In the genomic region with DNA sequence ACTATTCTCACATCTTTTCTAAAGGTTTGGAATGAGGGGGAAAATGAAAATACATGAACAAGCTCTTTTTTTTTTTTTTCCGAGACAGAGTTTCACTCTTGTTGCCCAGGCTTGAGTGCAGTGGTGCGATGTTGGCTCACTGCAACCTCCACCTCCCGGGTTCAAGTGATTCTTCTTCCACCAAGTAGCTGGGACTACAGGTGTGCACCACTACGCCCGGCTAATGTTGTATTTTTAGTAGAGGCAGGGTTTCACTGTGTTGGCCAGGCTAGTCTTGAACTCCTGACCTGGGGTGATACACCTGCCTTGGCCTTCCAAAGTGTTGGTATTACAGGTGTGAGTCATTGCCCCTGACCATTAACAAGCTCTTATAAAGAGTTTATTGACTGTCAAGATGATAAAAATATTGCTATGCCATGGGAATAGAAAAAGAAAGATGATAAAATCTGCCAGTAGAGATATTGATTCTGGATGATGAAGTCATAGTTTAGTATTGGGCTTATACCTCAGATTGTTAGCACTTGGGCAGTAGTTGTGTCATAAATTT, we compare ENCODE assay signal across 27 cellular contexts. TPM values are rescaled to one million over a fixed set of nuclear protein-coding genes. Genes with fewer than 3 reads are reported as not detected.
DNase-seq lines count a peak whose midpoint lies in the region; ATAC-seq, FAIRE-seq and TF ChIP-seq lines count a peak whose summit lies in the region.
"Had no signal": no experiment of that assay in that cellular context is flagged by ENCODE, and none has a peak within 500 bp of the region (broad histone marks: within the 10 kb centered on the region; RNA-seq: fewer than 3 reads in every experiment).

No MANE protein-coding gene starts in this region.

- peak overlapping the region; percentile 7 for H3K27ac Mint-ChIP-seq in activated T-cell treated with anti-CD3 and anti-CD28 coated beads, Interleukin-2, amount 50 U/mL, for 72 hours
- H3K27ac Mint-ChIP-seq in activated naive CD8-positive, alpha-beta T cell treated with anti-CD3 and anti-CD28 coated beads for 36 hours: peak overlapping the region; percentile 13
- H3K27ac Mint-ChIP-seq: GM23338, H9 had no signal

- no peak overlapping the region for H3K4me3 ChIP-seq in LNCaP clone FGC (ENCODE audit: low read depth, low read length)
- H3K4me3 ChIP-seq in small intestine (ENCODE audit: low read depth in 1 of 2, low read length in 2 of 2): no peak overlapping the region
- H3K4me3 ChIP-seq: BLaER1, GM23338 had no signal

- H3K36me3 ChIP-seq in small intestine (ENCODE audit: control insufficient read depth in 2 of 2, insufficient read depth in 2 of 2, low read length in 2 of 2): peaks cover 14% of the 10 kb centered on the region in 2 donors

- no peaks in the 10 kb centered on the region for H3K9me3 Mint-ChIP-seq in activated T-cell treated with anti-CD3 and anti-CD28 coated beads, Interleukin-2, amount 50 U/mL, for 72 hours
- no peaks in the 10 kb centered on the region for H3K9me3 Mint-ChIP-seq in activated naive CD8-positive, alpha-beta T cell treated with anti-CD3 and anti-CD28 coated beads for 36 hours
- H3K9me3 Mint-ChIP-seq: GM23338, H9 had no signal

- no peaks in the 10 kb centered on the region for H3K27me3 Mint-ChIP-seq in activated T-cell treated with anti-CD3 and anti-CD28 coated beads, Interleukin-2, amount 50 U/mL, for 72 hours (ENCODE audit: low read depth)
- H3K27me3 Mint-ChIP-seq in activated naive CD8-positive, alpha-beta T cell treated with anti-CD3 and anti-CD28 coated beads for 36 hours: no peaks in the 10 kb centered on the region
- H3K27me3 Mint-ChIP-seq: CD4-positive, CD25-positive, alpha-beta regulatory T cell had no signal

- ATAC-seq in activated T-cell treated with anti-CD3 and anti-CD28 coated beads, Interleukin-2, amount 50 U/mL, for 72 hours (replicated peaks in 1 of 2): no peak
- ATAC-seq: GM23338, Panc1 had no signal

- no peaks in the 10 kb centered on the region for H3K4me1 ChIP-seq in small intestine (ENCODE audit: control insufficient read depth in 2 of 2, insufficient read depth in 1 of 2, low read depth in 1 of 2, low read length in 1 of 2)
- H3K4me1 ChIP-seq: BLaER1 had no signal

- H3K9me3 ChIP-seq in small intestine (ENCODE audit: control insufficient read depth, low read depth): no peaks in the 10 kb centered on the region
- H3K9me3 ChIP-seq: BLaER1 had no signal

- peaks cover 41% of the 10 kb centered on the region for H3K4me1 Mint-ChIP-seq in activated T-cell treated with anti-CD3 and anti-CD28 coated beads, Interleukin-2, amount 50 U/mL, for 72 hours (ENCODE audit: low read depth)
- peaks cover 28% of the 10 kb centered on the region for H3K4me1 Mint-ChIP-seq in activated naive CD8-positive, alpha-beta T cell treated with anti-CD3 and anti-CD28 coated beads for 36 hours
- H3K4me1 Mint-ChIP-seq: GM23338, H9 had no signal

- H3K27ac ChIP-seq in small intestine (ENCODE audit: low read depth in 1 of 2, low read length in 1 of 2): no peak overlapping the region
- H3K27ac ChIP-seq: BLaER1, RWPE1 had no signal

- DNase-seq in activated T-cell treated with anti-CD3 and anti-CD28 coated beads, Interleukin-2, amount 50 U/mL, for 72 hours: no peak
- DNase-seq in activated T-cell treated with anti-CD3 and anti-CD28 coated beads for 4 hours (no peak), LNCaP clone FGC (ENCODE audit: low read depth) (peak; percentile 54), small intestine (peak; percentile 37), NCI-H187 (lab: John Stamatoyannopoulos, UW) (no peak), inferior parietal cortex (ENCODE audit: extremely low spot score) (no peak)
- DNase-seq in activated naive CD8-positive, alpha-beta T cell treated with anti-CD3 and anti-CD28 coated beads for 36 hours: no peak
- no peak for DNase-seq in activated effector memory CD4-positive, alpha-beta T cell treated with Interleukin-2 at 50 U/mL for 16 hours
- DNase-seq: CD4-positive, CD25-positive, alpha-beta regulatory T cell; COR-L47; DMS53; H9; Karpas-422; MV-4-11; NCI-H1105; NCI-H1436 treated with DMSO at 0.1 percent for 48 hours; NCI-H1930; NCI-H2107; NCI-H446; NCI-H524 treated with DMSO at 0.1 percent for 48 hours; NCI-H774; SHP77 had no signal

- WGBS in small intestine, 3 donors: 90 to 93% (median 92%) methylated on average over 5 of the region's 5 CpGs

- no peak overlapping the region for H3K4me3 Mint-ChIP-seq in activated T-cell treated with anti-CD3 and anti-CD28 coated beads, Interleukin-2, amount 50 U/mL, for 72 hours
- no peak overlapping the region for H3K4me3 Mint-ChIP-seq in activated naive CD8-positive, alpha-beta T cell treated with anti-CD3 and anti-CD28 coated beads for 36 hours
- H3K4me3 Mint-ChIP-seq: CD4-positive, CD25-positive, alpha-beta regulatory T cell; GM23338; H9 had no signal

- TF ChIP-seq CTCF in LNCaP clone FGC (IDR thresholded peaks at IDR 0.05; ENCODE audit: control insufficient read depth, extremely low read depth, insufficient read depth): no peak

- peaks cover 20 to 49% of the 10 kb centered on the region in 2 donors for H3K36me3 Mint-ChIP-seq in activated T-cell treated with anti-CD3 and anti-CD28 coated beads, Interleukin-2, amount 50 U/mL, for 72 hours (ENCODE audit: insufficient read depth in 2 of 2)
- H3K36me3 Mint-ChIP-seq in activated naive CD8-positive, alpha-beta T cell treated with anti-CD3 and anti-CD28 coated beads for 36 hours: peaks cover 25% of the 10 kb centered on the region

- no peaks in the 10 kb centered on the region for H3K27me3 ChIP-seq in small intestine (ENCODE audit: control insufficient read depth in 2 of 2, insufficient read depth in 2 of 2, low read length in 2 of 2)
- H3K27me3 ChIP-seq: BLaER1 had no signal

- no peak for FAIRE-seq in small intestine (lab: Jason Lieb, UNC)
- FAIRE-seq: A204.1 had no signal

RNA-seq across cellular contexts. Expression of gene INKA2, which starts 36.6 kb away (rescaled TPM):
- 1 to 10 TPM; 3.9 to 4.3 TPM for total RNA-seq in activated T-cell treated with anti-CD3 and anti-CD28 coated beads, Interleukin-2, amount 50 U/mL, for 72 hours
- total RNA-seq in activated naive CD8-positive, alpha-beta T cell treated with anti-CD3 and anti-CD28 coated beads for 36 hours: under 1 TPM; 0.56 to 0.84 TPM
- 1 to 10 TPM in 1 of 3 donors, under 1 TPM in 2; 0.22 to 2.2 (median 0.27) TPM for polyA plus RNA-seq in small intestine
- total RNA-seq: CD4-positive, CD25-positive, alpha-beta regulatory T cell had no signal

RNA-seq across cellular contexts. Expression of gene DDX20, which starts 53.1 kb away (rescaled TPM):
- 10 to 100 TPM; 13.3 to 15.8 TPM for total RNA-seq in activated T-cell treated with anti-CD3 and anti-CD28 coated beads, Interleukin-2, amount 50 U/mL, for 72 hours
- total RNA-seq in activated naive CD8-positive, alpha-beta T cell treated with anti-CD3 and anti-CD28 coated beads for 36 hours: 10 to 100 TPM; 21.5 to 21.8 TPM
- 1 to 10 TPM; 3.0 to 6.1 (median 3.6) TPM for polyA plus RNA-seq in small intestine

Comparison
In these comparisons a context has a peak if more than half of its experiments do, and no peak if none do; other contexts are left out.
1. DNase-seq: peak in LNCaP clone FGC (single experiment) and small intestine (single experiment); none in activated T-cell treated with anti-CD3 and anti-CD28 coated beads, Interleukin-2, amount 50 U/mL, for 72 hours (0 of 2), activated T-cell treated with anti-CD3 and anti-CD28 coated beads for 4 hours (single experiment), activated naive CD8-positive, alpha-beta T cell treated with anti-CD3 and anti-CD28 coated beads for 36 hours (single experiment), NCI-H187 (0 of 2), activated effector memory CD4-positive, alpha-beta T cell treated with Interleukin-2 at 50 U/mL for 16 hours (single experiment) and inferior parietal cortex (single experiment).